Comparison of ENCODE assay signal across 9 cellular contexts in the genomic region with DNA sequence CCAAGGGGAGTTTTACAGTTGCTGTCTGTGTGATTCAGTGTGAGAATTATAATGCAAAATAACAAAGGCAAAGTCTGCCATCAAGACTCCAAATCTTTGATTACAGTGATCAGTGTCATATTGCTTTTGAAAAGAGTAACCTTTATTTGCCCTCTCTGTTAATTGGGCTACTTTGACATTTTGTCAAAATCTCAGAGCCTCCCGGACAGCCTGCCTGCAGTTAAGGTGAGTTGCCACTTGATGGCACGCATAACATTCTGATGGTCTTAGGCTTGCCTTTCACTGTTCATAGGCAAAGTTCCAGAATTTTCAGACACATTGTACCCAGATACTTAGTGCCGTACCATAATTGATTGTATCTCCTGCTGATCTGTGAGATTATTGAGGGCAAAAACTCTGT.
A peak's percentile ranks its signal among the peaks of the same experiment; 100 is the strongest.
DNase-seq lines count a peak whose midpoint lies in the region; ATAC-seq and TF ChIP-seq lines count a peak whose summit lies in the region.
"Had no signal": no experiment of that assay in that cellular context is flagged by ENCODE, and none has a peak within 500 bp of the region (broad histone marks: within the 10 kb centered on the region; RNA-seq: fewer than 3 reads in every experiment).

No MANE protein-coding gene starts in this region.

- WGBS in psoas muscle, 3 donors: 32 to 65% (median 61%) methylated on average over 3 of the region's 3 CpGs

- no peak for TF ChIP-seq CTCF in psoas muscle (IDR thresholded peaks at IDR 0.05)

- ATAC-seq in psoas muscle: no peak

- no peak overlapping the region for H3K4me3 ChIP-seq in Karpas-422 (ENCODE audit: low read length)
- H3K4me3 ChIP-seq in psoas muscle: no peak overlapping the region

- H3K27me3 ChIP-seq in Karpas-422 (ENCODE audit: low read length) (no peaks in the 10 kb centered on the region), psoas muscle (ENCODE audit: insufficient read depth in 3 of 3, low read length in 2 of 3) (no peaks in the 10 kb centered on the region)

- no peak overlapping the region for H3K4me2 ChIP-seq in Karpas-422 (ENCODE audit: low read depth, low read length, poor library complexity, severe bottlenecking)

- H3K79me2 ChIP-seq in Karpas-422 (ENCODE audit: low read length): no peaks in the 10 kb centered on the region

- H4K20me1 ChIP-seq in Karpas-422 (ENCODE audit: insufficient read depth, low read depth, low read length): no peaks in the 10 kb centered on the region

- H3K9me2 ChIP-seq in Karpas-422 (replicated peaks; ENCODE audit: insufficient read depth, low read length): no peaks in the 10 kb centered on the region

- intact Hi-C loops in psoas muscle (cut with DNase I): no loop called here

- H3K4me1 ChIP-seq in Karpas-422 (ENCODE audit: low read length): peaks cover 31% of the 10 kb centered on the region
- H3K4me1 ChIP-seq in psoas muscle: no peaks in the 10 kb centered on the region

- H2AFZ ChIP-seq in Karpas-422 (ENCODE audit: low read length): no peak overlapping the region

- peak; percentile 19 for DNase-seq in NK-92 treated with Interleukin-12 subunit alpha and Interleukin-12 subunit beta, amount 100 ng/mL, for 24 hours (lab: John Stamatoyannopoulos, UW)
- DNase-seq in NK-92 (lab: John Stamatoyannopoulos, UW; ENCODE audit: unreplicated experiment) (no peak), Karpas-422 (peak; percentile 81), astrocyte of the hippocampus (ENCODE audit: low read depth, low spot score) (peak; percentile 53), pons (ENCODE audit: low spot score) (peak; percentile 17), germinal center (ENCODE audit: low spot score) (no peak), NCI-H2107 (lab: John Stamatoyannopoulos, UW) (no peak), psoas muscle (no peak)
- DNase-seq: CD4-positive, CD25-positive, alpha-beta regulatory T cell had no signal

- H3K9ac ChIP-seq in Karpas-422 (ENCODE audit: low read length): no peak overlapping the region

- H3K9me3 ChIP-seq in Karpas-422 (ENCODE audit: low read length): no peaks in the 10 kb centered on the region
- H3K9me3 ChIP-seq in psoas muscle: no peaks in the 10 kb centered on the region

- H3K36me3 ChIP-seq in Karpas-422 (ENCODE audit: insufficient read depth, low read length) (no peaks in the 10 kb centered on the region), psoas muscle (ENCODE audit: insufficient read depth in 1 of 2, low read depth in 1 of 2) (no peaks in the 10 kb centered on the region)

- H3K27ac ChIP-seq in Karpas-422 (ENCODE audit: low read length) (no peak overlapping the region), psoas muscle (no peak overlapping the region)

Comparison
In these comparisons a context has a peak if more than half of its experiments do, and no peak if none do; other contexts are left out.
1. DNase-seq: peak in NK-92 treated with Interleukin-12 subunit alpha and Interleukin-12 subunit beta, amount 100 ng/mL, for 24 hours (single experiment), Karpas-422 (single experiment), astrocyte of the hippocampus (single experiment) and pons (single experiment); none in NK-92 (single experiment), germinal center (single experiment), NCI-H2107 (single experiment) and psoas muscle (0 of 2).